Comparison of ENCODE assay signal across 10 cellular contexts in genomic region chr17:63819585-63820537, GRCh38. TPM values are rescaled to one million over a fixed set of nuclear protein-coding genes. Genes with fewer than 3 reads are reported as not detected.
DNase-seq lines count a peak whose midpoint lies in the region; ATAC-seq, FAIRE-seq and TF ChIP-seq lines count a peak whose summit lies in the region.
"Had no signal": no experiment of that assay in that cellular context is flagged by ENCODE, and none has a peak within 500 bp of the region (broad histone marks: within the 10 kb centered on the region; RNA-seq: fewer than 3 reads in every experiment).

No MANE protein-coding gene starts in this region.

- no peaks in the 10 kb centered on the region for H3K9me3 ChIP-seq in BLaER1 treated with 17β-estradiol and CSF1 and Interleukin-3, amounts not matched to agents 10 nM and 100 nM (replicated peaks in 1 of 11)
- H3K9me3 ChIP-seq in Loucy (ENCODE audit: insufficient read depth, low read depth, low read length) (no peaks in the 10 kb centered on the region), K562 (replicated peaks; ENCODE audit: control insufficient read depth, insufficient read depth, low read depth, low read length) (no peaks in the 10 kb centered on the region), mesenchymal stem cell (ENCODE audit: control insufficient read depth, low read length) (no peaks in the 10 kb centered on the region)
- H3K9me3 ChIP-seq: uterus had no signal

- peak overlapping the region; percentile 50 to 87 (median 79) for H3K4me2 ChIP-seq in BLaER1 treated with 17β-estradiol and CSF1 and Interleukin-3, amounts not matched to agents 10 nM and 100 nM
- H3K4me2 ChIP-seq in Loucy (ENCODE audit: low read depth, low read length, poor library complexity, severe bottlenecking) = peak overlapping the region; percentile 76
- H3K4me2 ChIP-seq in K562 (ENCODE audit: insufficient read depth, low read length) = no peak overlapping the region
- H3K4me2 ChIP-seq in mesenchymal stem cell (ENCODE audit: low read length, poor library complexity, severe bottlenecking) = peak overlapping the region; percentile 32

- intact Hi-C loops in K562 (cut with micrococcal nuclease) = no loop called here

- H3F3A ChIP-seq in Loucy (ENCODE audit: low read depth) = peaks cover 11% of the 10 kb centered on the region; the same call in 1 of the 2 replicates

- no peaks in the 10 kb centered on the region for H3K27me3 ChIP-seq in BLaER1 treated with 17β-estradiol and CSF1 and Interleukin-3, amounts not matched to agents 10 nM and 100 nM
- H3K27me3 ChIP-seq in Loucy (ENCODE audit: insufficient read depth, low read length, poor library complexity, severe bottlenecking) (no peaks in the 10 kb centered on the region), K562 (ENCODE audit: control insufficient read depth in 2 of 2, insufficient read depth in 2 of 2, low read length in 2 of 2) (no peaks in the 10 kb centered on the region), mesenchymal stem cell (ENCODE audit: control insufficient read depth in 1 of 2, insufficient read depth in 1 of 2, low read length in 2 of 2) (no peaks in the 10 kb centered on the region)
- H3K27me3 ChIP-seq: uterus had no signal

- H2BK15ac ChIP-seq in mesenchymal stem cell (ENCODE audit: low read depth, poor library complexity, severe bottlenecking) = no peak overlapping the region

- TSS peak; percentile 72 for BruUV-seq in K562 (replicated peaks; lab: Mats Ljungman, UMichigan)

- CTCF ChIA-PET in K562 (lab: Yijun Ruan, JAX; ENCODE audit: low intra/inter-chr PET ratio) = no interaction called here

- H3K4me3 ChIP-seq in BLaER1 treated with 17β-estradiol and CSF1 and Interleukin-3, amounts not matched to agents 10 nM and 100 nM = peak overlapping the region in 8 of 10 experiments; percentile 30 to 54 (median 44); a peak in 13 of 20 replicates
- peak overlapping the region; percentile 67 for H3K4me3 ChIP-seq in Loucy (ENCODE audit: low read length, poor library complexity, severe bottlenecking)
- H3K4me3 ChIP-seq in K562 = no peak overlapping the region
- H3K4me3 ChIP-seq in mesenchymal stem cell (ENCODE audit: insufficient read depth in 1 of 2, low read depth in 1 of 2, low read length in 2 of 2) = no peak overlapping the region
- H3K4me3 ChIP-seq: uterus had no signal

- H3K23ac ChIP-seq in mesenchymal stem cell (ENCODE audit: low read length in 2 of 2) = no peak overlapping the region

- no peak for TF ChIP-seq RAD21 in K562 (CRISPR knock-in tag; conservative IDR thresholded peaks at IDR 0.05 in 1 of 2, IDR thresholded peaks at IDR 0.05 in 1 of 2)

- no peak overlapping the region for H4K91ac ChIP-seq in mesenchymal stem cell (ENCODE audit: low read length)

- 82% methylated on average over 21 of the region's 21 CpGs for WGBS in K562 (ENCODE audit: insufficient coverage, low coverage, missing lambda C conversion rate)
- 94% methylated on average over 21 of the region's 21 CpGs for WGBS in mesenchymal stem cell

- FAIRE-seq in K562 (lab: Jason Lieb, UNC) = no peak

- H3K9me2 ChIP-seq in Loucy (replicated peaks; ENCODE audit: low read depth, low read length) = no peaks in the 10 kb centered on the region

- peaks cover 16 to 94% (median 69%) of the 10 kb centered on the region in 11 experiments; a peak in 20 of 22 replicates for H4K20me1 ChIP-seq in BLaER1 treated with 17β-estradiol and CSF1 and Interleukin-3, amounts not matched to agents 10 nM and 100 nM
- H4K20me1 ChIP-seq in Loucy (ENCODE audit: insufficient read depth, low read length, poor library complexity, severe bottlenecking) (no peaks in the 10 kb centered on the region), K562 (replicated peaks; ENCODE audit: control insufficient read depth, insufficient read depth, low read length) (peaks cover 6% of the 10 kb centered on the region; the same call in 1 of the 2 replicates)

- TF ChIP-seq CTCF in Loucy (conservative IDR thresholded peaks at IDR 0.05; ENCODE audit: low read length) = no peak
- no peak for TF ChIP-seq CTCF in K562 (IDR thresholded peaks at IDR 0.05 in 2 of 3, conservative IDR thresholded peaks at IDR 0.05 in 1 of 3; ENCODE audit: insufficient read depth in 2 of 3, low read depth in 1 of 3, low read length in 3 of 3)

- H4K8ac ChIP-seq in mesenchymal stem cell (ENCODE audit: low read length) = no peak overlapping the region

- peak overlapping the region in 10 of 11 experiments; percentile 22 to 78 (median 70); a peak in 17 of 22 replicates for H3K9ac ChIP-seq in BLaER1 treated with 17β-estradiol and CSF1 and Interleukin-3, amounts not matched to agents 10 nM and 100 nM
- H3K9ac ChIP-seq in Loucy (ENCODE audit: low read depth, low read length, poor library complexity, severe bottlenecking) (peak overlapping the region; percentile 69), K562 (ENCODE audit: insufficient read depth in 1 of 2, low read depth in 2 of 2, low read length in 2 of 2) (peak overlapping the region in 1 of 2 experiments; percentile 13; a peak in 1 of 4 replicates), mesenchymal stem cell (ENCODE audit: low read length) (no peak overlapping the region)

- no peaks in the 10 kb centered on the region for H3K9me1 ChIP-seq in K562 (ENCODE audit: control insufficient read depth, insufficient read depth, low read length)

- no peak for TF ChIP-seq EP300 in K562 (IDR thresholded peaks at IDR 0.05; ENCODE audit: low read length)

- no peak overlapping the region for H2BK12ac ChIP-seq in mesenchymal stem cell (ENCODE audit: low read length in 2 of 2)

- H2AFZ ChIP-seq in Loucy (ENCODE audit: low read length) (no peak overlapping the region), K562 (ENCODE audit: low read depth, low read length) (no peak overlapping the region), mesenchymal stem cell (ENCODE audit: low read depth, low read length) (no peak overlapping the region)

- peak overlapping the region; percentile 83 for H2AK5ac ChIP-seq in mesenchymal stem cell (ENCODE audit: low read length, severe bottlenecking)

- no peak overlapping the region for H3K14ac ChIP-seq in mesenchymal stem cell (ENCODE audit: low read length in 2 of 2)

- no peak overlapping the region for H2BK5ac ChIP-seq in mesenchymal stem cell (ENCODE audit: low read depth, low read length, poor library complexity, severe bottlenecking)

- peak; percentile 18; the same call in 1 of the 3 replicates for ATAC-seq in K562
- ATAC-seq in HG02642 (IDR thresholded peaks at IDR 0.05; ENCODE audit: poor library complexity, unreplicated experiment) = no peak
- ATAC-seq in HG02678 (IDR thresholded peaks at IDR 0.05; ENCODE audit: unreplicated experiment) = no peak

- H3K18ac ChIP-seq in mesenchymal stem cell (ENCODE audit: low read depth in 1 of 2, low read length in 2 of 2) = no peak overlapping the region

- H3K79me2 ChIP-seq in Loucy (ENCODE audit: insufficient read depth, low read length) (peaks cover 66% of the 10 kb centered on the region), K562 (ENCODE audit: control insufficient read depth, insufficient read depth, low read length) (no peaks in the 10 kb centered on the region)

- peaks cover 36 to 68% (median 60%) of the 10 kb centered on the region in 10 experiments for H3K4me1 ChIP-seq in BLaER1 treated with 17β-estradiol and CSF1 and Interleukin-3, amounts not matched to agents 10 nM and 100 nM
- H3K4me1 ChIP-seq in Loucy (ENCODE audit: insufficient read depth, low read length, poor library complexity, severe bottlenecking) (peaks cover 43% of the 10 kb centered on the region), K562 (replicated peaks in 1 of 2; ENCODE audit: control insufficient read depth in 2 of 2, insufficient read depth in 2 of 2, low read length in 2 of 2) (no peaks in the 10 kb centered on the region; a peak in 2 of 5 replicates), mesenchymal stem cell (ENCODE audit: control insufficient read depth, insufficient read depth, low read depth, low read length) (peaks cover 11% of the 10 kb centered on the region)
- H3K4me1 ChIP-seq: uterus had no signal

- no peak overlapping the region for H2BK120ac ChIP-seq in mesenchymal stem cell (ENCODE audit: low read depth, low read length)

- H3K36me3 ChIP-seq in BLaER1 treated with 17β-estradiol and CSF1 and Interleukin-3, amounts not matched to agents 10 nM and 100 nM = peaks cover 98 to 100% (median 99%) of the 10 kb centered on the region in 11 experiments
- peaks cover 95% of the 10 kb centered on the region for H3K36me3 ChIP-seq in Loucy (ENCODE audit: insufficient read depth, low read length)
- H3K36me3 ChIP-seq in K562 (ENCODE audit: control insufficient read depth, insufficient read depth, low read length) = peaks cover 99% of the 10 kb centered on the region
- peaks cover 61 to 99% of the 10 kb centered on the region in 2 experiments for H3K36me3 ChIP-seq in mesenchymal stem cell (ENCODE audit: control insufficient read depth in 1 of 2, insufficient read depth in 2 of 2, low read depth in 1 of 2, low read length in 2 of 2)
- H3K36me3 ChIP-seq: uterus had no signal

- DNase-seq in K562 (ENCODE audit: extremely low read depth in 1 of 4, low spot score in 3 of 4) (peak in 2 of 4 experiments; percentile 37 to 39), mesenchymal stem cell (no peak), cortex of kidney (lab: John Stamatoyannopoulos, UW) (no peak), ecto neural progenitor cell (ENCODE audit: low spot score) (no peak)
- DNase-seq: uterus had no signal

- peaks cover 24% of the 10 kb centered on the region for H3K79me1 ChIP-seq in mesenchymal stem cell (replicated peaks; ENCODE audit: low read length, poor library complexity, severe bottlenecking)

- peak; percentile 68 for TF ChIP-seq POLR2A in K562 (conservative IDR thresholded peaks at IDR 0.05)

- peak overlapping the region in 10 of 11 experiments; percentile 14 to 87 (median 80); a peak in 19 of 22 replicates for H3K27ac ChIP-seq in BLaER1 treated with 17β-estradiol and CSF1 and Interleukin-3, amounts not matched to agents 10 nM and 100 nM
- H3K27ac ChIP-seq in K562 (ENCODE audit: extremely low read depth, low read depth, low read length) (no peak overlapping the region), mesenchymal stem cell (ENCODE audit: low read length, poor library complexity, severe bottlenecking) (peak overlapping the region; percentile 86)
- H3K27ac ChIP-seq: uterus, VCaP had no signal

- H3K4ac ChIP-seq in mesenchymal stem cell (ENCODE audit: low read depth in 1 of 2, low read length in 2 of 2) = no peak overlapping the region

- POLR2A ChIA-PET in K562 (lab: Yijun Ruan, JAX) = interaction anchor here (0.6 to 3.9 kb wide), 6 partner anchors 7 to 49 kb away, joined by 3 to 15 read pairs (median 5); partner anchors contain the start of genes FTSJ3 and PSMC5

- in situ Hi-C loops in K562 (cut with MboI) = no loop called here

RNA-seq across cellular contexts. Expression of gene PSMC5, which starts 7.4 kb away (rescaled TPM):
- 149 and 229 TPM in 2 replicates for total RNA-seq in K562 (2011; cell fraction: chromatin; rRNA removed; ENCODE audit: low replicate concordance)
- 136 and 141 TPM in 2 replicates for total RNA-seq in K562 (2011; cell fraction: nucleolus; rRNA removed)
- 117 and 138 TPM in 2 replicates for total RNA-seq in K562 (2011; cell fraction: nucleoplasm; rRNA removed)
- total RNA-seq in K562 (2014; rRNA removed) = 89.2 and 115 TPM in 2 replicates
- total RNA-seq in K562 (2014; rRNA removed; fragmentation: Illumina TruSeq; extraction: Trizol) = 106 and 108 TPM in 2 replicates
- 110 and 114 TPM in 2 replicates for total RNA-seq in K562 (2015; rRNA removed; fragmentation: Illumina TruSeq; extraction: Trizol)
- 140 and 161 TPM in 2 replicates for total RNA-seq in K562 (2021)
- polyA plus RNA-seq in K562 (2011; rRNA removed) = 138 and 200 TPM in 2 replicates
- 136 and 152 TPM in 2 replicates for polyA plus RNA-seq in K562 (2011; cell fraction: cytosol; rRNA removed)
- polyA plus RNA-seq in K562 (2011; cell fraction: nucleus; rRNA removed) = 155 and 167 TPM in 2 replicates
- 137 and 204 TPM in 2 replicates for polyA plus RNA-seq in K562 (2012)
- 181 and 184 TPM in 2 replicates for polyA plus RNA-seq in K562 (2014; fragmentation: Illumina TruSeq; extraction: Trizol)
- 100 to 1,000 TPM; 159 to 393 TPM for polyA plus RNA-seq in K562 (2014; fragmentation: Nextera tagmentation; extraction: Ambion mirVana)
- polyA plus RNA-seq in K562 (2014; rRNA removed) = 247 and 261 TPM in 2 replicates
- 260 and 357 TPM in 2 replicates for polyA minus RNA-seq in K562 (2011; rRNA and poly(A)+ RNA removed)
- 83.3 and 103 TPM in 2 replicates for polyA minus RNA-seq in K562 (2011; cell fraction: cytosol; rRNA and poly(A)+ RNA removed)
- polyA minus RNA-seq in K562 (2011; cell fraction: nucleus; rRNA and poly(A)+ RNA removed) = 64.4 and 99.7 TPM in 2 replicates
- polyA plus RNA-seq in mesenchymal stem cell (2013, experiment 1 of 2) = 84.6 TPM
- 82.9 TPM for polyA plus RNA-seq in mesenchymal stem cell (2013, experiment 2 of 2)

RNA-seq across cellular contexts. Expression of gene FTSJ3, which starts 7.6 kb away (rescaled TPM):
- total RNA-seq in K562 (2011; cell fraction: chromatin; rRNA removed; ENCODE audit: low replicate concordance) = 162 and 231 TPM in 2 replicates
- total RNA-seq in K562 (2011; cell fraction: nucleolus; rRNA removed) = 125 and 132 TPM in 2 replicates
- total RNA-seq in K562 (2011; cell fraction: nucleoplasm; rRNA removed) = 98.4 and 106 TPM in 2 replicates
- total RNA-seq in K562 (2014; rRNA removed) (54.9 and 65.6 TPM in 2 replicates), K562 (2014; rRNA removed; fragmentation: Illumina TruSeq; extraction: Trizol) (50.1 and 54.0 TPM in 2 replicates), K562 (2015; rRNA removed; fragmentation: Illumina TruSeq; extraction: Trizol) (60.7 and 62.2 TPM in 2 replicates), K562 (2021) (46.1 and 51.8 TPM in 2 replicates)
- polyA plus RNA-seq in K562 (2011; rRNA removed) (36.0 and 42.1 TPM in 2 replicates), K562 (2014; fragmentation: Illumina TruSeq; extraction: Trizol) (52.6 and 56.6 TPM in 2 replicates), K562 (2014; fragmentation: Nextera tagmentation; extraction: Ambion mirVana) (10 to 100 TPM; 18.0 to 49.3 TPM), K562 (2014; rRNA removed) (48.5 and 52.4 TPM in 2 replicates)
- polyA plus RNA-seq in K562 (2011; cell fraction: cytosol; rRNA removed) = 33.3 and 42.2 TPM in 2 replicates
- 46.6 and 60.4 TPM in 2 replicates for polyA plus RNA-seq in K562 (2011; cell fraction: nucleus; rRNA removed)
- 23.3 and 47.3 TPM in 2 replicates for polyA plus RNA-seq in K562 (2012)
- polyA minus RNA-seq in K562 (2011; rRNA and poly(A)+ RNA removed) = 51.5 and 77.3 TPM in 2 replicates
- polyA minus RNA-seq in K562 (2011; cell fraction: cytosol; rRNA and poly(A)+ RNA removed) = 20.1 and 38.2 TPM in 2 replicates
- polyA minus RNA-seq in K562 (2011; cell fraction: nucleus; rRNA and poly(A)+ RNA removed) = 56.4 and 69.9 TPM in 2 replicates
- polyA plus RNA-seq in mesenchymal stem cell (2013, experiment 1 of 2) = 27.8 TPM
- 28.3 TPM for polyA plus RNA-seq in mesenchymal stem cell (2013, experiment 2 of 2)

RNA-seq across cellular contexts. Expression of gene SMARCD2, which starts 22.6 kb away (rescaled TPM):
- 74.3 and 178 TPM in 2 replicates for total RNA-seq in K562 (2011; cell fraction: chromatin; rRNA removed; ENCODE audit: low replicate concordance)
- total RNA-seq in K562 (2011; cell fraction: nucleolus; rRNA removed) = 107 and 112 TPM in 2 replicates
- total RNA-seq in K562 (2011; cell fraction: nucleoplasm; rRNA removed) = 75.0 and 77.1 TPM in 2 replicates
- total RNA-seq in K562 (2014; rRNA removed) = 114 and 126 TPM in 2 replicates
- total RNA-seq in K562 (2014; rRNA removed; fragmentation: Illumina TruSeq; extraction: Trizol) = 62.5 and 73.1 TPM in 2 replicates
- 90.3 and 91.1 TPM in 2 replicates for total RNA-seq in K562 (2015; rRNA removed; fragmentation: Illumina TruSeq; extraction: Trizol)
- 92.0 and 101 TPM in 2 replicates for total RNA-seq in K562 (2021)
- polyA plus RNA-seq in K562 (2011; rRNA removed) = 86.3 and 101 TPM in 2 replicates
- polyA plus RNA-seq in K562 (2011; cell fraction: cytosol; rRNA removed) = 87.5 and 128 TPM in 2 replicates
- 135 and 148 TPM in 2 replicates for polyA plus RNA-seq in K562 (2011; cell fraction: nucleus; rRNA removed)
- polyA plus RNA-seq in K562 (2012) = 75.4 and 102 TPM in 2 replicates
- 94.8 and 110 TPM in 2 replicates for polyA plus RNA-seq in K562 (2014; fragmentation: Illumina TruSeq; extraction: Trizol)
- 1 to 10 TPM; 1.7 to 5.7 TPM for polyA plus RNA-seq in K562 (2014; fragmentation: Nextera tagmentation; extraction: Ambion mirVana)
- 84.2 and 95.7 TPM in 2 replicates for polyA plus RNA-seq in K562 (2014; rRNA removed)
- 54.4 and 63.4 TPM in 2 replicates for polyA minus RNA-seq in K562 (2011; rRNA and poly(A)+ RNA removed)
- 50.4 and 64.0 TPM in 2 replicates for polyA minus RNA-seq in K562 (2011; cell fraction: cytosol; rRNA and poly(A)+ RNA removed)
- 50.4 and 59.0 TPM in 2 replicates for polyA minus RNA-seq in K562 (2011; cell fraction: nucleus; rRNA and poly(A)+ RNA removed)
- 28.6 TPM for polyA plus RNA-seq in mesenchymal stem cell (2013, experiment 1 of 2)
- polyA plus RNA-seq in mesenchymal stem cell (2013, experiment 2 of 2) = 27.5 TPM

RNA-seq across cellular contexts. Expression of gene DDX42, which starts 45.9 kb away (rescaled TPM):
- 286 and 625 TPM in 2 replicates for total RNA-seq in K562 (2011; cell fraction: chromatin; rRNA removed; ENCODE audit: low replicate concordance)
- 95.6 and 105 TPM in 2 replicates for total RNA-seq in K562 (2011; cell fraction: nucleolus; rRNA removed)
- total RNA-seq in K562 (2011; cell fraction: nucleoplasm; rRNA removed) = 194 and 282 TPM in 2 replicates
- total RNA-seq in K562 (2014; rRNA removed) (54.0 and 65.1 TPM in 2 replicates), K562 (2014; rRNA removed; fragmentation: Illumina TruSeq; extraction: Trizol) (74.6 and 82.9 TPM in 2 replicates), K562 (2015; rRNA removed; fragmentation: Illumina TruSeq; extraction: Trizol) (80.9 and 87.6 TPM in 2 replicates), K562 (2021) (92.0 and 93.7 TPM in 2 replicates)
- polyA plus RNA-seq in K562 (2011; rRNA removed) (121 and 149 TPM in 2 replicates), K562 (2014; fragmentation: Illumina TruSeq; extraction: Trizol) (128 and 133 TPM in 2 replicates), K562 (2014; fragmentation: Nextera tagmentation; extraction: Ambion mirVana) (10 to 100 TPM; 16.5 to 28.4 TPM), K562 (2014; rRNA removed) (110 and 127 TPM in 2 replicates)
- polyA plus RNA-seq in K562 (2011; cell fraction: cytosol; rRNA removed) = 26.3 and 46.1 TPM in 2 replicates
- polyA plus RNA-seq in K562 (2011; cell fraction: nucleus; rRNA removed) = 277 and 361 TPM in 2 replicates
- 76.8 and 90.5 TPM in 2 replicates for polyA plus RNA-seq in K562 (2012)
- 144 and 149 TPM in 2 replicates for polyA minus RNA-seq in K562 (2011; rRNA and poly(A)+ RNA removed)
- polyA minus RNA-seq in K562 (2011; cell fraction: cytosol; rRNA and poly(A)+ RNA removed) = 49.8 and 56.9 TPM in 2 replicates
- 82.4 and 167 TPM in 2 replicates for polyA minus RNA-seq in K562 (2011; cell fraction: nucleus; rRNA and poly(A)+ RNA removed)
- polyA plus RNA-seq in mesenchymal stem cell (2013, experiment 1 of 2) = 61.0 TPM
- polyA plus RNA-seq in mesenchymal stem cell (2013, experiment 2 of 2) = 61.2 TPM

RNA-seq across cellular contexts. Expression of gene CCDC47, which starts 46.5 kb away (rescaled TPM):
- total RNA-seq in K562 (2011; cell fraction: chromatin; rRNA removed; ENCODE audit: low replicate concordance) = 103 and 222 TPM in 2 replicates
- total RNA-seq in K562 (2011; cell fraction: nucleolus; rRNA removed) = 69.7 and 88.4 TPM in 2 replicates
- 122 and 142 TPM in 2 replicates for total RNA-seq in K562 (2011; cell fraction: nucleoplasm; rRNA removed)
- total RNA-seq in K562 (2014; rRNA removed) = 97.4 and 106 TPM in 2 replicates
- total RNA-seq in K562 (2014; rRNA removed; fragmentation: Illumina TruSeq; extraction: Trizol) = 135 and 153 TPM in 2 replicates
- 135 and 138 TPM in 2 replicates for total RNA-seq in K562 (2015; rRNA removed; fragmentation: Illumina TruSeq; extraction: Trizol)
- total RNA-seq in K562 (2021) = 104 and 118 TPM in 2 replicates
- 91.4 and 138 TPM in 2 replicates for polyA plus RNA-seq in K562 (2011; rRNA removed)
- polyA plus RNA-seq in K562 (2011; cell fraction: cytosol; rRNA removed) = 24.9 and 47.4 TPM in 2 replicates
- 27.4 and 34.6 TPM in 2 replicates for polyA plus RNA-seq in K562 (2011; cell fraction: nucleus; rRNA removed)
- polyA plus RNA-seq in K562 (2012) = 76.4 and 96.4 TPM in 2 replicates
- polyA plus RNA-seq in K562 (2014; fragmentation: Illumina TruSeq; extraction: Trizol) = 142 and 162 TPM in 2 replicates
- polyA plus RNA-seq in K562 (2014; fragmentation: Nextera tagmentation; extraction: Ambion mirVana) = 10 to 100 TPM; 15.5 to 20.5 TPM
- 122 and 125 TPM in 2 replicates for polyA plus RNA-seq in K562 (2014; rRNA removed)
- 174 and 206 TPM in 2 replicates for polyA minus RNA-seq in K562 (2011; rRNA and poly(A)+ RNA removed)
- polyA minus RNA-seq in K562 (2011; cell fraction: cytosol; rRNA and poly(A)+ RNA removed) = 41.3 and 67.3 TPM in 2 replicates
- polyA minus RNA-seq in K562 (2011; cell fraction: nucleus; rRNA and poly(A)+ RNA removed) = 19.8 and 35.3 TPM in 2 replicates
- polyA plus RNA-seq in mesenchymal stem cell (2013, experiment 1 of 2) = 53.9 TPM
- polyA plus RNA-seq in mesenchymal stem cell (2013, experiment 2 of 2) = 54.6 TPM

Comparison
In these comparisons a context has a peak if more than half of its experiments do, and no peak if none do; other contexts are left out.
1. H3K4me3 ChIP-seq: peak in BLaER1 treated with 17β-estradiol and CSF1 and Interleukin-3, amounts not matched to agents 10 nM and 100 nM (8 of 10) and Loucy (single experiment); none in K562 (single experiment) and mesenchymal stem cell (0 of 2).